Comparison of ENCODE assay signal across 1 cellular context in the genomic region with DNA sequence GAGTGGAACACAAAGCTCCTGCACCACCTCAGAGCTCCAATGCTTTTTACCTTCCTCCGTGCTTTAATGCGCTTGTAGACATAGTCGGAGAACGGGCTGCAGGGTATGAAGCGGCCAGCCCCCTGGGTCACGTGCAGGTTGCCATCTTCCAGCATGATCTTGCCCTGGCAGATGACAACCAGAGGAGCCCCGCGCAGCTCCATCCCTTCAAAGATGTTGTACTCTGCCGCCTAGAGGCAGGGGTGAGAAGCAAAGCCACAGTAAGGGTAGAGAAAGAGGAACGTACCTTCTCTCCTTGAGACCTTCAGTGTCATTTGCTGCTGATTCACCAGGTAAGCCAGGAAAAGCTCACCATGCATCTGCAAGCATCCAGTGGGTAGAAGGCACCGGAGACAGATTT.
TF ChIP-seq lines count a peak whose summit lies in the region.

No MANE protein-coding gene starts in this region.

TF ChIP-seq in GM12878, 131 proteins besides CTCF, POLR2A, EP300 and RAD21:
- TF ChIP-seq NFIC (IDR thresholded peaks at IDR 0.05; ENCODE audit: low read depth, low read length) (no peak), MYB (IDR thresholded peaks at IDR 0.05; ENCODE audit: borderline replicate concordance, low read depth, low read length) (no peak), PBX3 (IDR thresholded peaks at IDR 0.05; ENCODE audit: insufficient replicate concordance, low read depth, low read length) (no peak), RFX5 (IDR thresholded peaks at IDR 0.05; ENCODE audit: low read depth, low read length) (no peak), NBN (IDR thresholded peaks at IDR 0.05) (no peak), SUZ12 (IDR thresholded peaks at IDR 0.05; ENCODE audit: unreplicated experiment) (no peak), NR2C2 (IDR thresholded peaks at IDR 0.05; ENCODE audit: borderline replicate concordance, control insufficient read depth, insufficient read length, low read depth) (no peak), ATF7 (IDR thresholded peaks at IDR 0.05; ENCODE audit: low read depth) (no peak), JUND (IDR thresholded peaks at IDR 0.05; ENCODE audit: low read depth, low read length) (no peak), BHLHE40 (IDR thresholded peaks at IDR 0.05; ENCODE audit: borderline replicate concordance in 1 of 2, low read depth in 2 of 2, low read length in 1 of 2) (no peak), BCLAF1 (IDR thresholded peaks at IDR 0.05) (no peak), KLF5 (IDR thresholded peaks at IDR 0.05; ENCODE audit: partially characterized antibody) (no peak)
- TF ChIP-seq, protein P1, sequence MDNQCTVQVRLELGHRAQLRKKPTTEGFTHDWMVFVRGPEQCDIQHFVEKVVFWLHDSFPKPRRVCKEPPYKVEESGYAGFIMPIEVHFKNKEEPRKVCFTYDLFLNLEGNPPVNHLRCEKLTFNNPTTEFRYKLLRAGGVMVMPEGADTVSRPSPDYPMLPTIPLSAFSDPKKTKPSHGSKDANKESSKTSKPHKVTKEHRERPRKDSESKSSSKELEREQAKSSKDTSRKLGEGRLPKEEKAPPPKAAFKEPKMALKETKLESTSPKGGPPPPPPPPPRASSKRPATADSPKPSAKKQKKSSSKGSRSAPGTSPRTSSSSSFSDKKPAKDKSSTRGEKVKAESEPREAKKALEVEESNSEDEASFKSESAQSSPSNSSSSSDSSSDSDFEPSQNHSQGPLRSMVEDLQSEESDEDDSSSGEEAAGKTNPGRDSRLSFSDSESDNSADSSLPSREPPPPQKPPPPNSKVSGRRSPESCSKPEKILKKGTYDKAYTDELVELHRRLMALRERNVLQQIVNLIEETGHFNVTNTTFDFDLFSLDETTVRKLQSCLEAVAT (IDR thresholded peaks at IDR 0.05), result no peak
- TF ChIP-seq, protein P2, sequence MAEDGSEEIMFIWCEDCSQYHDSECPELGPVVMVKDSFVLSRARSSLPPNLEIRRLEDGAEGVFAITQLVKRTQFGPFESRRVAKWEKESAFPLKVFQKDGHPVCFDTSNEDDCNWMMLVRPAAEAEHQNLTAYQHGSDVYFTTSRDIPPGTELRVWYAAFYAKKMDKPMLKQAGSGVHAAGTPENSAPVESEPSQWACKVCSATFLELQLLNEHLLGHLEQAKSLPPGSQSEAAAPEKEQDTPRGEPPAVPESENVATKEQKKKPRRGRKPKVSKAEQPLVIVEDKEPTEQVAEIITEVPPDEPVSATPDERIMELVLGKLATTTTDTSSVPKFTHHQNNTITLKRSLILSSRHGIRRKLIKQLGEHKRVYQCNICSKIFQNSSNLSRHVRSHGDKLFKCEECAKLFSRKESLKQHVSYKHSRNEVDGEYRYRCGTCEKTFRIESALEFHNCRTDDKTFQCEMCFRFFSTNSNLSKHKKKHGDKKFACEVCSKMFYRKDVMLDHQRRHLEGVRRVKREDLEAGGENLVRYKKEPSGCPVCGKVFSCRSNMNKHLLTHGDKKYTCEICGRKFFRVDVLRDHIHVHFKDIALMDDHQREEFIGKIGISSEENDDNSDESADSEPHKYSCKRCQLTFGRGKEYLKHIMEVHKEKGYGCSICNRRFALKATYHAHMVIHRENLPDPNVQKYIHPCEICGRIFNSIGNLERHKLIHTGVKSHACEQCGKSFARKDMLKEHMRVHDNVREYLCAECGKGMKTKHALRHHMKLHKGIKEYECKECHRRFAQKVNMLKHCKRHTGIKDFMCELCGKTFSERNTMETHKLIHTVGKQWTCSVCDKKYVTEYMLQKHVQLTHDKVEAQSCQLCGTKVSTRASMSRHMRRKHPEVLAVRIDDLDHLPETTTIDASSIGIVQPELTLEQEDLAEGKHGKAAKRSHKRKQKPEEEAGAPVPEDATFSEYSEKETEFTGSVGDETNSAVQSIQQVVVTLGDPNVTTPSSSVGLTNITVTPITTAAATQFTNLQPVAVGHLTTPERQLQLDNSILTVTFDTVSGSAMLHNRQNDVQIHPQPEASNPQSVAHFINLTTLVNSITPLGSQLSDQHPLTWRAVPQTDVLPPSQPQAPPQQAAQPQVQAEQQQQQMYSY (CRISPR knock-in tag; IDR thresholded peaks at IDR 0.05), result no peak
- TF ChIP-seq, protein P3, sequence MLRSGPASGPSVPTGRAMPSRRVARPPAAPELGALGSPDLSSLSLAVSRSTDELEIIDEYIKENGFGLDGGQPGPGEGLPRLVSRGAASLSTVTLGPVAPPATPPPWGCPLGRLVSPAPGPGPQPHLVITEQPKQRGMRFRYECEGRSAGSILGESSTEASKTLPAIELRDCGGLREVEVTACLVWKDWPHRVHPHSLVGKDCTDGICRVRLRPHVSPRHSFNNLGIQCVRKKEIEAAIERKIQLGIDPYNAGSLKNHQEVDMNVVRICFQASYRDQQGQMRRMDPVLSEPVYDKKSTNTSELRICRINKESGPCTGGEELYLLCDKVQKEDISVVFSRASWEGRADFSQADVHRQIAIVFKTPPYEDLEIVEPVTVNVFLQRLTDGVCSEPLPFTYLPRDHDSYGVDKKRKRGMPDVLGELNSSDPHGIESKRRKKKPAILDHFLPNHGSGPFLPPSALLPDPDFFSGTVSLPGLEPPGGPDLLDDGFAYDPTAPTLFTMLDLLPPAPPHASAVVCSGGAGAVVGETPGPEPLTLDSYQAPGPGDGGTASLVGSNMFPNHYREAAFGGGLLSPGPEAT (IDR thresholded peaks at IDR 0.05; ENCODE audit: low read depth), result no peak
